In genomic region chr17:64494121-64494520, GRCh38 we compare ENCODE assay signal across 10 cellular contexts. TPM values are rescaled to one million over a fixed set of nuclear protein-coding genes. Genes with fewer than 3 reads are reported as not detected.
DNase-seq lines count a peak whose midpoint lies in the region; ATAC-seq and TF ChIP-seq lines count a peak whose summit lies in the region.
"Had no signal": no experiment of that assay in that cellular context is flagged by ENCODE, and none has a peak within 500 bp of the region (broad histone marks: within the 10 kb centered on the region; RNA-seq: fewer than 3 reads in every experiment).

No MANE protein-coding gene starts in this region.

- CTCF ChIA-PET in OCI-LY7 (lab: Charles Lee; ENCODE audit: unreplicated experiment) = no interaction called here
- CTCF ChIA-PET in naive thymus-derived CD4-positive, alpha-beta T cell (lab: Charles Lee) = no interaction called here

- ATAC-seq in naive thymus-derived CD4-positive, alpha-beta T cell = no peak

- H3K36me3 ChIP-seq in OCI-LY7 (ENCODE audit: insufficient read depth, low read length) = peaks cover 74% of the 10 kb centered on the region
- peaks cover 12 to 32% (median 14%) of the 10 kb centered on the region in 3 experiments for H3K36me3 ChIP-seq in naive thymus-derived CD4-positive, alpha-beta T cell (ENCODE audit: control insufficient read depth in 2 of 3, insufficient read depth in 3 of 3, low read length in 3 of 3)
- peaks cover 35% of the 10 kb centered on the region for H3K36me3 ChIP-seq in right atrium auricular region

- peaks cover 61% of the 10 kb centered on the region for H3K36me3 Mint-ChIP-seq in T-helper 2 cell treated with Interferon-gamma antibody and Interleukin-4, amounts not matched to agents 5 μg/mL and 100 μg/mL, for 36 hours (ENCODE audit: low read depth)
- H3K36me3 Mint-ChIP-seq in naive thymus-derived CD4-positive, alpha-beta T cell = peaks cover 12 to 26% (median 20%) of the 10 kb centered on the region in 5 donors

- BruUV-seq in OCI-LY7 (replicated peaks; lab: Mats Ljungman, UMichigan) = no TSS peak

- H3K4me3 ChIP-seq in OCI-LY7 (ENCODE audit: low read depth, low read length, poor library complexity, severe bottlenecking) = peak overlapping the region; percentile 87
- no peak overlapping the region for H3K4me3 ChIP-seq in naive thymus-derived CD4-positive, alpha-beta T cell (ENCODE audit: low read length)
- H3K4me3 ChIP-seq in right atrium auricular region = no peak overlapping the region
- H3K4me3 ChIP-seq: vagina had no signal

- DNase-seq in T-helper 2 cell treated with Interferon-gamma antibody and Interleukin-4, amounts not matched to agents 5 μg/mL and 100 μg/mL, for 36 hours (ENCODE audit: low spot score) = no peak
- DNase-seq in T-helper 2 cell (no peak), OCI-LY7 (ENCODE audit: low spot score) (no peak), right atrium auricular region (ENCODE audit: low spot score) (no peak), NCI-H82 (lab: John Stamatoyannopoulos, UW) (no peak)
- DNase-seq in naive thymus-derived CD4-positive, alpha-beta T cell = no peak
- DNase-seq: activated CD8-positive, alpha-beta memory T cell treated with anti-CD3 and anti-CD28 coated beads, Interleukin-2, amount 50 U/mL, for 48 hours; EL; NCI-H1694 had no signal

- H3K9me3 Mint-ChIP-seq in T-helper 2 cell treated with Interferon-gamma antibody and Interleukin-4, amounts not matched to agents 5 μg/mL and 100 μg/mL, for 36 hours = no peaks in the 10 kb centered on the region
- H3K9me3 Mint-ChIP-seq in naive thymus-derived CD4-positive, alpha-beta T cell = peaks cover 0 to 26% (median 0%) of the 10 kb centered on the region in 11 donors

- peaks cover 42% of the 10 kb centered on the region for H3K4me1 Mint-ChIP-seq in T-helper 2 cell treated with Interferon-gamma antibody and Interleukin-4, amounts not matched to agents 5 μg/mL and 100 μg/mL, for 36 hours (ENCODE audit: low read depth)
- peaks cover 39 to 67% (median 55%) of the 10 kb centered on the region in 7 donors for H3K4me1 Mint-ChIP-seq in naive thymus-derived CD4-positive, alpha-beta T cell

- H3K4me1 ChIP-seq in OCI-LY7 (ENCODE audit: insufficient read depth, low read length, poor library complexity, severe bottlenecking) = peaks cover 35% of the 10 kb centered on the region
- peaks cover 18 to 23% of the 10 kb centered on the region in 2 donors for H3K4me1 ChIP-seq in naive thymus-derived CD4-positive, alpha-beta T cell (ENCODE audit: control insufficient read depth in 2 of 2, insufficient read depth in 2 of 2, low read length in 2 of 2)
- H3K4me1 ChIP-seq in right atrium auricular region = peaks cover 0 to 40% of the 10 kb centered on the region in 2 donors

- peak overlapping the region; percentile 49 for H3K27ac Mint-ChIP-seq in T-helper 2 cell treated with Interferon-gamma antibody and Interleukin-4, amounts not matched to agents 5 μg/mL and 100 μg/mL, for 36 hours
- H3K27ac Mint-ChIP-seq in naive thymus-derived CD4-positive, alpha-beta T cell = peak overlapping the region in 5 of 9 donors; percentile 3 to 72 (median 36)

- H2AFZ ChIP-seq in OCI-LY7 (ENCODE audit: low read length) = no peak overlapping the region

- no peaks in the 10 kb centered on the region for H3K27me3 ChIP-seq in naive thymus-derived CD4-positive, alpha-beta T cell (ENCODE audit: control insufficient read depth in 2 of 2, insufficient read depth in 2 of 2, low read length in 2 of 2)
- H3K27me3 ChIP-seq in right atrium auricular region = no peaks in the 10 kb centered on the region
- H3K27me3 ChIP-seq: vagina had no signal

- no peaks in the 10 kb centered on the region for H3K27me3 Mint-ChIP-seq in T-helper 2 cell treated with Interferon-gamma antibody and Interleukin-4, amounts not matched to agents 5 μg/mL and 100 μg/mL, for 36 hours (ENCODE audit: low read depth)
- H3K27me3 Mint-ChIP-seq in naive thymus-derived CD4-positive, alpha-beta T cell = no peaks in the 10 kb centered on the region

- H3K79me2 ChIP-seq in OCI-LY7 (ENCODE audit: insufficient read depth, low read depth, low read length) = peaks cover 63% of the 10 kb centered on the region

- peaks cover 18% of the 10 kb centered on the region; the same call in 1 of the 2 replicates for H4K20me1 ChIP-seq in OCI-LY7 (ENCODE audit: insufficient read depth, low read length)

- no peaks in the 10 kb centered on the region; the same call in 1 of the 2 replicates for H3K9me3 ChIP-seq in OCI-LY7 (ENCODE audit: low read length)
- no peaks in the 10 kb centered on the region for H3K9me3 ChIP-seq in naive thymus-derived CD4-positive, alpha-beta T cell (ENCODE audit: control insufficient read depth in 2 of 3, low read length in 3 of 3)
- no peaks in the 10 kb centered on the region for H3K9me3 ChIP-seq in right atrium auricular region
- H3K9me3 ChIP-seq: vagina had no signal

- peak overlapping the region; percentile 30 for H3K27ac ChIP-seq in OCI-LY7 (ENCODE audit: low read depth, low read length, poor library complexity, severe bottlenecking)
- H3K27ac ChIP-seq in naive thymus-derived CD4-positive, alpha-beta T cell (ENCODE audit: low read depth, low read length) = no peak overlapping the region
- H3K27ac ChIP-seq in right atrium auricular region = no peak overlapping the region
- H3K27ac ChIP-seq: vagina had no signal

- H3K9me2 ChIP-seq in OCI-LY7 (ENCODE audit: insufficient read depth, low read length) = no peaks in the 10 kb centered on the region

- TF ChIP-seq CTCF in OCI-LY7 (conservative IDR thresholded peaks at IDR 0.05; ENCODE audit: low read length) (no peak), right atrium auricular region (IDR thresholded peaks at IDR 0.05) (no peak)

- intact Hi-C loops in OCI-LY7 (cut with micrococcal nuclease; ENCODE audit: unreplicated experiment) = no loop called here
- intact Hi-C loops in naive thymus-derived CD4-positive, alpha-beta T cell (cut with micrococcal nuclease) = loop anchor here (5.0 kb wide), 2 partner anchors 172 to 187 kb away; no protein-coding TSS in a partner anchor

- peak overlapping the region; percentile 99 for H3K4me3 Mint-ChIP-seq in T-helper 2 cell treated with Interferon-gamma antibody and Interleukin-4, amounts not matched to agents 5 μg/mL and 100 μg/mL, for 36 hours
- peak overlapping the region in 9 of 10 donors; percentile 0 to 99 (median 76) for H3K4me3 Mint-ChIP-seq in naive thymus-derived CD4-positive, alpha-beta T cell

- peak overlapping the region; percentile 76 for H3K4me2 ChIP-seq in OCI-LY7 (ENCODE audit: low read length)

- POLR2A ChIA-PET in OCI-LY7 (lab: Charles Lee) = interaction anchor here (0.6 kb wide), 1 partner anchor 27 kb away, joined by 3 read pairs; no protein-coding TSS in a partner anchor
- POLR2A ChIA-PET in naive thymus-derived CD4-positive, alpha-beta T cell (lab: Charles Lee) = interaction anchor here (0.6 to 5.7 kb wide), 2 partner anchors 11 to 289 kb away, joined by 3 to 224 read pairs; partner anchors contain the start of genes CEP95 and DDX5

RNA-seq across cellular contexts. Expression of gene POLG2, which starts 2.7 kb away (rescaled TPM):
- 22.9 and 31.4 TPM in 2 replicates for total RNA-seq in OCI-LY7 (2014; rRNA removed; shearing (Covaris generic))
- total RNA-seq in OCI-LY7 (2022) = 51.1 and 54.4 TPM in 2 replicates
- total RNA-seq in naive thymus-derived CD4-positive, alpha-beta T cell = 10 to 100 TPM; 34.5 to 69.6 (median 41.9) TPM
- 1 to 10 TPM; 7.4 to 8.2 TPM for polyA plus RNA-seq in naive thymus-derived CD4-positive, alpha-beta T cell
- total RNA-seq in right atrium auricular region = 1 to 10 TPM; 2.7 to 3.3 TPM

RNA-seq across cellular contexts. Expression of gene DDX5, which starts 12.0 kb away (rescaled TPM):
- 362 and 461 TPM in 2 replicates for total RNA-seq in OCI-LY7 (2014; rRNA removed; shearing (Covaris generic))
- 815 and 857 TPM in 2 replicates for total RNA-seq in OCI-LY7 (2022)
- total RNA-seq in naive thymus-derived CD4-positive, alpha-beta T cell = 1,000 to 10,000 TPM in 4 of 5 experiments, 100 to 1,000 TPM in 1; 781 to 2,704 (median 1,632) TPM
- polyA plus RNA-seq in naive thymus-derived CD4-positive, alpha-beta T cell = 1,000 to 10,000 TPM; 1,423 to 1,510 TPM
- total RNA-seq in right atrium auricular region = 100 to 1,000 TPM; 215 to 620 TPM

RNA-seq across cellular contexts. Expression of gene CEP95, which starts 12.7 kb away (rescaled TPM):
- 62.7 and 87.9 TPM in 2 replicates for total RNA-seq in OCI-LY7 (2014; rRNA removed; shearing (Covaris generic))
- total RNA-seq in OCI-LY7 (2022) (89.6 and 101 TPM in 2 replicates), right atrium auricular region (10 to 100 TPM; 15.8 to 19.9 TPM)
- total RNA-seq in naive thymus-derived CD4-positive, alpha-beta T cell = 100 to 1,000 TPM in 4 of 5 experiments, 10 to 100 TPM in 1; 46.7 to 192 (median 115) TPM
- polyA plus RNA-seq in naive thymus-derived CD4-positive, alpha-beta T cell = 10 to 100 TPM; 11.3 to 16.6 TPM

RNA-seq across cellular contexts. Expression of gene MILR1, which starts 45.2 kb away (rescaled TPM):
- 68.7 and 73.6 TPM in 2 replicates for total RNA-seq in OCI-LY7 (2014; rRNA removed; shearing (Covaris generic))
- total RNA-seq in OCI-LY7 (2022) (92.2 and 101 TPM in 2 replicates), right atrium auricular region (1 to 10 TPM; 2.4 to 5.0 TPM)
- 10 to 100 TPM in 1 of 5 experiments, 1 to 10 TPM in 4; 1.1 to 17.9 (median 1.6) TPM for total RNA-seq in naive thymus-derived CD4-positive, alpha-beta T cell
- not detected for polyA plus RNA-seq in naive thymus-derived CD4-positive, alpha-beta T cell

Comparison
In these comparisons a context has a peak if more than half of its experiments do, and no peak if none do; other contexts are left out.
1. RNA of gene POLG2, which starts 2.7 kb away (total RNA-seq): 22.9 to 54.4 TPM in OCI-LY7 and 34.5 to 69.6 TPM in naive thymus-derived CD4-positive, alpha-beta T cell; 2.7 to 3.3 TPM in right atrium auricular region; every median in the first group is over 4 times any median in the second.